ENCODE assay signal across 1 cellular context in the genomic region with DNA sequence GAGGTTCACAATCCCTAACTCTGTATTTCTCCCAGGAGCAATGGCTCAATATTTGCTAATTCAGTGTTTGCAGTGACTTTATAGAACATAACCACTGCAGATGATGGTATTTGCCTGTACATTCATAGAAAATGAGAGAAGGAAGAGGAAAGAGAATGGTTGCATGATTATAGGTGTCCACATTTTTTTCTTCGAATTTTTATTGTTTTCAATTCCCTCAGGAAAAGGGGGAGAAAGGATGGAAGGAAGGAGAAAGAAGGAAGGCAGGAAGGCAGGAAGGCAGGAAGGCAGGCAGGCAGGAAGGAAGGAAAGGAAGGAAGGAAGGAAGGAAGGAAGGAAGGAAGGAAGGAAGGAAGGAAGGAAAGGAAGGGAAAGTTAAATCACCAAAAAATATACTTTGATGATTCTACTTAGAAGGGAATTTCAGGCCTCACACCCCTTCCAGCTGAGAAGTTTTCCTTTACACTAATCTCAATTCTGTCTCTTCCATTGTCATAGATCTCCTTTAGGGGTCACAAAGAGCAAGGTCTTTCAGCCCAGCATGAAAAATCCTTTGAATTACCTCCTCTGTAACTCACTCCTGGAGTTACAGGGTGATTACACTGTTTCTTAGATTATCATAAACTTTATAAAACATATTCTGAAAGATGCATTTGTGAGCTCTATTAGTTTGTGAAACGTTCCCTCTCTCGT.
TF ChIP-seq lines count a peak whose summit lies in the region.

No MANE protein-coding gene starts in this region.

TF ChIP-seq in GM23338, 12 proteins besides CTCF, POLR2A, EP300 and RAD21 (continued from another document):
- TF ChIP-seq, protein P1, sequence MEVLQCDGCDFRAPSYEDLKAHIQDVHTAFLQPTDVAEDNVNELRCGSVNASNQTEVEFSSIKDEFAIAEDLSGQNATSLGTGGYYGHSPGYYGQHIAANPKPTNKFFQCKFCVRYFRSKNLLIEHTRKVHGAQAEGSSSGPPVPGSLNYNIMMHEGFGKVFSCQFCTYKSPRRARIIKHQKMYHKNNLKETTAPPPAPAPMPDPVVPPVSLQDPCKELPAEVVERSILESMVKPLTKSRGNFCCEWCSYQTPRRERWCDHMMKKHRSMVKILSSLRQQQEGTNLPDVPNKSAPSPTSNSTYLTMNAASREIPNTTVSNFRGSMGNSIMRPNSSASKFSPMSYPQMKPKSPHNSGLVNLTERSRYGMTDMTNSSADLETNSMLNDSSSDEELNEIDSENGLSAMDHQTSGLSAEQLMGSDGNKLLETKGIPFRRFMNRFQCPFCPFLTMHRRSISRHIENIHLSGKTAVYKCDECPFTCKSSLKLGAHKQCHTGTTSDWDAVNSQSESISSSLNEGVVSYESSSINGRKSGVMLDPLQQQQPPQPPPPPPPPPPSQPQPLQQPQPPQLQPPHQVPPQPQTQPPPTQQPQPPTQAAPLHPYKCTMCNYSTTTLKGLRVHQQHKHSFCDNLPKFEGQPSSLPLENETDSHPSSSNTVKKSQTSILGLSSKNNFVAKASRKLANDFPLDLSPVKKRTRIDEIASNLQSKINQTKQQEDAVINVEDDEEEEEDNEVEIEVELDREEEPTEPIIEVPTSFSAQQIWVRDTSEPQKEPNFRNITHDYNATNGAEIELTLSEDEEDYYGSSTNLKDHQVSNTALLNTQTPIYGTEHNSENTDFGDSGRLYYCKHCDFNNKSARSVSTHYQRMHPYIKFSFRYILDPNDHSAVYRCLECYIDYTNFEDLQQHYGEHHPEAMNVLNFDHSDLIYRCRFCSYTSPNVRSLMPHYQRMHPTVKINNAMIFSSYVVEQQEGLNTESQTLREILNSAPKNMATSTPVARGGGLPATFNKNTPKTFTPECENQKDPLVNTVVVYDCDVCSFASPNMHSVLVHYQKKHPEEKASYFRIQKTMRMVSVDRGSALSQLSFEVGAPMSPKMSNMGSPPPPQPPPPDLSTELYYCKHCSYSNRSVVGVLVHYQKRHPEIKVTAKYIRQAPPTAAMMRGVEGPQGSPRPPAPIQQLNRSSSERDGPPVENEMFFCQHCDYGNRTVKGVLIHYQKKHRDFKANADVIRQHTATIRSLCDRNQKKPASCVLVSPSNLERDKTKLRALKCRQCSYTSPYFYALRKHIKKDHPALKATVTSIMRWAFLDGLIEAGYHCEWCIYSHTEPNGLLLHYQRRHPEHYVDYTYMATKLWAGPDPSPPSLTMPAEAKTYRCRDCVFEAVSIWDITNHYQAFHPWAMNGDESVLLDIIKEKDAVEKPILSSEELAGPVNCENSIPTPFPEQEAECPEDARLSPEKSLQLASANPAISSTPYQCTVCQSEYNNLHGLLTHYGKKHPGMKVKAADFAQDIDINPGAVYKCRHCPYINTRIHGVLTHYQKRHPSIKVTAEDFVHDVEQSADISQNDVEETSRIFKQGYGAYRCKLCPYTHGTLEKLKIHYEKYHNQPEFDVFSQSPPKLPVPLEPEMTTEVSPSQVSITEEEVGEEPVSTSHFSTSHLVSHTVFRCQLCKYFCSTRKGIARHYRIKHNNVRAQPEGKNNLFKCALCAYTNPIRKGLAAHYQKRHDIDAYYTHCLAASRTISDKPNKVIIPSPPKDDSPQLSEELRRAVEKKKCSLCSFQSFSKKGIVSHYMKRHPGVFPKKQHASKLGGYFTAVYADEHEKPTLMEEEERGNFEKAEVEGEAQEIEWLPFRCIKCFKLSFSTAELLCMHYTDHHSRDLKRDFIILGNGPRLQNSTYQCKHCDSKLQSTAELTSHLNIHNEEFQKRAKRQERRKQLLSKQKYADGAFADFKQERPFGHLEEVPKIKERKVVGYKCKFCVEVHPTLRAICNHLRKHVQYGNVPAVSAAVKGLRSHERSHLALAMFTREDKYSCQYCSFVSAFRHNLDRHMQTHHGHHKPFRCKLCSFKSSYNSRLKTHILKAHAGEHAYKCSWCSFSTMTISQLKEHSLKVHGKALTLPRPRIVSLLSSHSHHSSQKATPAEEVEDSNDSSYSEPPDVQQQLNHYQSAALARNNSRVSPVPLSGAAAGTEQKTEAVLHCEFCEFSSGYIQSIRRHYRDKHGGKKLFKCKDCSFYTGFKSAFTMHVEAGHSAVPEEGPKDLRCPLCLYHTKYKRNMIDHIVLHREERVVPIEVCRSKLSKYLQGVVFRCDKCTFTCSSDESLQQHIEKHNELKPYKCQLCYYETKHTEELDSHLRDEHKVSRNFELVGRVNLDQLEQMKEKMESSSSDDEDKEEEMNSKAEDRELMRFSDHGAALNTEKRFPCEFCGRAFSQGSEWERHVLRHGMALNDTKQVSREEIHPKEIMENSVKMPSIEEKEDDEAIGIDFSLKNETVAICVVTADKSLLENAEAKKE (CRISPR knock-in tag; IDR thresholded peaks at IDR 0.05): no peak
- TF ChIP-seq, protein P2, sequence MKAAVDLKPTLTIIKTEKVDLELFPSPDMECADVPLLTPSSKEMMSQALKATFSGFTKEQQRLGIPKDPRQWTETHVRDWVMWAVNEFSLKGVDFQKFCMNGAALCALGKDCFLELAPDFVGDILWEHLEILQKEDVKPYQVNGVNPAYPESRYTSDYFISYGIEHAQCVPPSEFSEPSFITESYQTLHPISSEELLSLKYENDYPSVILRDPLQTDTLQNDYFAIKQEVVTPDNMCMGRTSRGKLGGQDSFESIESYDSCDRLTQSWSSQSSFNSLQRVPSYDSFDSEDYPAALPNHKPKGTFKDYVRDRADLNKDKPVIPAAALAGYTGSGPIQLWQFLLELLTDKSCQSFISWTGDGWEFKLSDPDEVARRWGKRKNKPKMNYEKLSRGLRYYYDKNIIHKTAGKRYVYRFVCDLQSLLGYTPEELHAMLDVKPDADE (IDR thresholded peaks at IDR 0.05): no peak
- TF ChIP-seq STAT1 (IDR thresholded peaks at IDR 0.05; ENCODE audit: unreplicated experiment) (no peak), POLR2AphosphoS5 (IDR thresholded peaks at IDR 0.05; ENCODE audit: low read depth) (no peak)
